Comparison of ENCODE assay signal across 1 cellular context in the genomic region with DNA sequence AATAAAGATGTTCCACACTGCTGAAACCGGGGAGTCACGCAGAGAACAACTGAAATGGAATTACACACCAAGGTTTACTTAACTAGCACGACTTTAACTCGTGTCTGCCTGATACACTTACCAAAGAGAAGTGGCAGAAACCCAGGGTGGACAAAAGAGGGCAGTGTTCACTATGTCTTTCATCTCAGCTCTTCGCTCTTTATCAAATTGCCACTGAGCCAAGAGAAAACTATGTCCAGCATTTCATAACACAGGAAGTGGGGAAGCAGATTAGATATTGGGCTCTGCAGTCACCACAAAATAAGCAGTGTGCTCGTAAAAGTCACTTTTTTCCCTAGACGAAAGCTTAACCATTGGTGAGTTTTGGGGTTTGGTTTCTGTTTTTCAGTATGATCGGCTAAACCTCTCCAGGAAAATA.
TF ChIP-seq lines count a peak whose summit lies in the region.

No MANE protein-coding gene starts in this region.

TF ChIP-seq in HEK293, 187 proteins besides CTCF, POLR2A, EP300 and RAD21 (continued from another document and continues in another):
- TF ChIP-seq, protein P1, sequence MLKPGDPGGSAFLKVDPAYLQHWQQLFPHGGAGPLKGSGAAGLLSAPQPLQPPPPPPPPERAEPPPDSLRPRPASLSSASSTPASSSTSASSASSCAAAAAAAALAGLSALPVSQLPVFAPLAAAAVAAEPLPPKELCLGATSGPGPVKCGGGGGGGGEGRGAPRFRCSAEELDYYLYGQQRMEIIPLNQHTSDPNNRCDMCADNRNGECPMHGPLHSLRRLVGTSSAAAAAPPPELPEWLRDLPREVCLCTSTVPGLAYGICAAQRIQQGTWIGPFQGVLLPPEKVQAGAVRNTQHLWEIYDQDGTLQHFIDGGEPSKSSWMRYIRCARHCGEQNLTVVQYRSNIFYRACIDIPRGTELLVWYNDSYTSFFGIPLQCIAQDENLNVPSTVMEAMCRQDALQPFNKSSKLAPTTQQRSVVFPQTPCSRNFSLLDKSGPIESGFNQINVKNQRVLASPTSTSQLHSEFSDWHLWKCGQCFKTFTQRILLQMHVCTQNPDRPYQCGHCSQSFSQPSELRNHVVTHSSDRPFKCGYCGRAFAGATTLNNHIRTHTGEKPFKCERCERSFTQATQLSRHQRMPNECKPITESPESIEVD (tag by site-specific recombination; IDR thresholded peaks at IDR 0.05), result peak; percentile 71
- TF ChIP-seq ZNF837 (tag by site-specific recombination; IDR thresholded peaks at IDR 0.05) (no peak), ZNF449 (tag by site-specific recombination; IDR thresholded peaks at IDR 0.05) (no peak), SALL2 (tag by site-specific recombination; IDR thresholded peaks at IDR 0.05; ENCODE audit: borderline replicate concordance) (no peak), ZNF621 (tag by site-specific recombination; IDR thresholded peaks at IDR 0.05) (no peak), HIC1 (tag by site-specific recombination; IDR thresholded peaks at IDR 0.05) (no peak), ZNF513 (tag by site-specific recombination; IDR thresholded peaks at IDR 0.05) (0 out of 2 replicates have a peak, but pooled peaks have one; percentile 8), ZNF24 (tag by site-specific recombination; IDR thresholded peaks at IDR 0.05) (no peak), IKZF3 (tag by site-specific recombination; IDR thresholded peaks at IDR 0.05) (no peak), ZBTB21 (tag by site-specific recombination; IDR thresholded peaks at IDR 0.05) (no peak), ZNF544 (tag by site-specific recombination; IDR thresholded peaks at IDR 0.05) (no peak), BCL11A (tag by site-specific recombination; IDR thresholded peaks at IDR 0.05; ENCODE audit: low read depth) (no peak), ZNF274 (IDR thresholded peaks at IDR 0.05; ENCODE audit: low read length) (no peak), ZNF274 (tag by site-specific recombination; IDR thresholded peaks at IDR 0.05; ENCODE audit: borderline replicate concordance) (no peak), SCRT1 (tag by site-specific recombination; IDR thresholded peaks at IDR 0.05; ENCODE audit: borderline replicate concordance) (no peak), ZBTB11 (tag by site-specific recombination; conservative IDR thresholded peaks at IDR 0.05; ENCODE audit: low read depth) (no peak), ZNF146 (tag by site-specific recombination; IDR thresholded peaks at IDR 0.05) (no peak), ZNF174 (tag by site-specific recombination; IDR thresholded peaks at IDR 0.05) (no peak), SCRT2 (tag by site-specific recombination; IDR thresholded peaks at IDR 0.05) (no peak), ZNF366 (tag by site-specific recombination; conservative IDR thresholded peaks at IDR 0.05) (0 out of 2 replicates have a peak, but pooled peaks have one; percentile 32), ZNF211 (tag by site-specific recombination; IDR thresholded peaks at IDR 0.05; ENCODE audit: low read depth) (no peak), SP2 (tag by site-specific recombination; IDR thresholded peaks at IDR 0.05) (no peak), ZNF529 (tag by site-specific recombination; IDR thresholded peaks at IDR 0.05; ENCODE audit: insufficient replicate concordance) (no peak), ELK4 (IDR thresholded peaks at IDR 0.05; ENCODE audit: borderline replicate concordance, low read depth, low read length) (no peak), ZNF155 (tag by site-specific recombination; IDR thresholded peaks at IDR 0.05) (no peak), ZSCAN30 (tag by site-specific recombination; IDR thresholded peaks at IDR 0.05) (peak; percentile 59; the same call in 1 of the 2 replicates), ZBTB7A (tag by site-specific recombination; IDR thresholded peaks at IDR 0.05; ENCODE audit: low read depth) (no peak), PRDM10 (tag by site-specific recombination; IDR thresholded peaks at IDR 0.05) (0 out of 2 replicates have a peak, but pooled peaks have one; percentile 18), ZBTB49 (tag by site-specific recombination; IDR thresholded peaks at IDR 0.05; ENCODE audit: low read depth) (no peak), ZBTB6 (tag by site-specific recombination; IDR thresholded peaks at IDR 0.05) (no peak), ZNF138 (tag by site-specific recombination; IDR thresholded peaks at IDR 0.05; ENCODE audit: borderline replicate concordance) (no peak), REPIN1 (tag by site-specific recombination; IDR thresholded peaks at IDR 0.05; ENCODE audit: low read depth) (no peak), ZNF571 (tag by site-specific recombination; IDR thresholded peaks at IDR 0.05) (no peak)
- TF ChIP-seq, protein P2, sequence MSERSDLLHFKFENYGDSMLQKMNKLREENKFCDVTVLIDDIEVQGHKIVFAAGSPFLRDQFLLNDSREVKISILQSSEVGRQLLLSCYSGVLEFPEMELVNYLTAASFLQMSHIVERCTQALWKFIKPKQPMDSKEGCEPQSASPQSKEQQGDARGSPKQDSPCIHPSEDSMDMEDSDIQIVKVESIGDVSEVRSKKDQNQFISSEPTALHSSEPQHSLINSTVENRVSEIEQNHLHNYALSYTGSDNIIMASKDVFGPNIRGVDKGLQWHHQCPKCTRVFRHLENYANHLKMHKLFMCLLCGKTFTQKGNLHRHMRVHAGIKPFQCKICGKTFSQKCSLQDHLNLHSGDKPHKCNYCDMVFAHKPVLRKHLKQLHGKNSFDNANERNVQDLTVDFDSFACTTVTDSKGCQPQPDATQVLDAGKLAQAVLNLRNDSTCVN (tag by site-specific recombination; optimal IDR thresholded peaks at IDR 0.05), result no peak
